Comparison of ENCODE assay signal across 24 cellular contexts in genomic region chr2:233769260-233769659, GRCh38. TPM values are rescaled to one million over a fixed set of nuclear protein-coding genes. Genes with fewer than 3 reads are reported as not detected.
DNase-seq lines count a peak whose midpoint lies in the region; ATAC-seq, FAIRE-seq and TF ChIP-seq lines count a peak whose summit lies in the region.
"Had no signal": no experiment of that assay in that cellular context is flagged by ENCODE, and none has a peak within 500 bp of the region (broad histone marks: within the 10 kb centered on the region; RNA-seq: fewer than 3 reads in every experiment).

No MANE protein-coding gene starts in this region.

- H2BK120ac ChIP-seq in IMR-90 (ENCODE audit: low read depth, low read length): no peak overlapping the region
- H2BK120ac ChIP-seq in H1 (replicated peaks; ENCODE audit: low read depth, low read length): no peak overlapping the region

- intact Hi-C loops in IMR-90 (cut with micrococcal nuclease): no loop called here

- WGBS in IMR-90 (ENCODE audit: extremely low coverage in 2 of 2, insufficient read length in 1 of 2), 2 experiments: 76% methylated on average over 6 of the region's 9 CpGs; no CpG with 5 or more reads in 1 of the 2 experiments
- WGBS in H1 (ENCODE audit: extremely low coverage in 1 of 2, insufficient coverage in 1 of 2, insufficient read length in 1 of 2, insufficient replicate concordance in 2 of 2, low coverage in 1 of 2, low lambda C conversion rate in 2 of 2, missing lambda C conversion rate in 1 of 2), 2 experiments: 94% methylated on average over 9 of the region's 9 CpGs; no CpG with 5 or more reads in 1 of the 2 experiments

- peaks cover 5% of the 10 kb centered on the region for H3K9me3 Mint-ChIP-seq in neural crest cell
- H3K9me3 Mint-ChIP-seq: CD4-positive, alpha-beta T cell had no signal

- peaks cover 2% of the 10 kb centered on the region; the same call in 1 of the 2 replicates for H3K23me2 ChIP-seq in H1 (ENCODE audit: low read depth, low read length)

- CTCF ChIA-PET in IMR-90 (lab: Yijun Ruan, JAX): no interaction called here
- CTCF ChIA-PET in H1 (lab: Charles Lee; ENCODE audit: partially characterized antibody): interaction anchor here (0.6 to 1.1 kb wide), 2 partner anchors 27 to 29 kb away, joined by 3 to 5 read pairs; no protein-coding TSS in a partner anchor

- H3K27me3 Mint-ChIP-seq in neural crest cell (ENCODE audit: low read depth): no peaks in the 10 kb centered on the region
- peaks cover 50% of the 10 kb centered on the region for H3K27me3 Mint-ChIP-seq in T-helper 17 cell

- no peak for TF ChIP-seq POLR2A in IMR-90 (IDR thresholded peaks at IDR 0.05; ENCODE audit: low read depth, low read length)
- TF ChIP-seq POLR2A in H1 (IDR thresholded peaks at IDR 0.05; ENCODE audit: control extremely low read depth in 1 of 2, low read depth in 2 of 2, low read length in 2 of 2): no peak

- H2BK5ac ChIP-seq in IMR-90 (ENCODE audit: low read depth, low read length, poor library complexity, severe bottlenecking) (no peak overlapping the region), H1 (ENCODE audit: low read depth, low read length) (peak overlapping the region; percentile 63; the same call in 1 of the 2 replicates)

- H3K27ac Mint-ChIP-seq in neural crest cell (ENCODE audit: unreplicated experiment) (peak overlapping the region; percentile 70), T-helper 17 cell (no peak overlapping the region)
- H3K27ac Mint-ChIP-seq: CD4-positive, alpha-beta T cell; CD8-positive, alpha-beta T cell had no signal

- H3K79me2 ChIP-seq in H1 (ENCODE audit: control insufficient read depth in 1 of 2, insufficient read depth in 2 of 2, low read length in 2 of 2): no peaks in the 10 kb centered on the region

- in situ Hi-C loops in IMR-90 (cut with MboI; ENCODE audit: low sequenced_read_pairs): no loop called here

- H3K23ac ChIP-seq in IMR-90 (ENCODE audit: low read depth, low read length) (no peak overlapping the region), H1 (ENCODE audit: insufficient read length) (no peak overlapping the region)

- BruUV-seq in IMR-90 (replicated peaks; lab: Mats Ljungman, UMichigan): no TSS peak

- FAIRE-seq in H1 (lab: Jason Lieb, UNC): no peak
- FAIRE-seq: A204.1, D721Med, G401.6, GM12891 had no signal

- no peak overlapping the region for H3K9ac ChIP-seq in IMR-90 (ENCODE audit: low read depth, low read length)
- no peak overlapping the region for H3K9ac ChIP-seq in H1 (replicated peaks in 1 of 4; ENCODE audit: extremely low read depth in 1 of 4, low read depth in 3 of 4, low read length in 3 of 4)
- H3K9ac ChIP-seq: BLaER1 had no signal

- H3K56ac ChIP-seq in IMR-90 (ENCODE audit: extremely low read depth, insufficient read depth, low read length) (no peak overlapping the region), H1 (replicated peaks; ENCODE audit: insufficient read length, low read depth, low read length) (no peak overlapping the region)

- no peak for TF ChIP-seq RAD21 in IMR-90 (IDR thresholded peaks at IDR 0.05; ENCODE audit: low read length)
- TF ChIP-seq RAD21 in H1 (IDR thresholded peaks at IDR 0.05 in 1 of 2, conservative IDR thresholded peaks at IDR 0.05 in 1 of 2; ENCODE audit: low read depth in 2 of 2, low read length in 2 of 2): no peak

- no peak for ATAC-seq in IMR-90 (ENCODE audit: low read depth)
- ATAC-seq in T-helper 17 cell: no peak
- ATAC-seq in GM19452 (IDR thresholded peaks at IDR 0.05; ENCODE audit: unreplicated experiment): no peak
- ATAC-seq: CD8-positive, alpha-beta T cell had no signal

- H3K9me1 ChIP-seq in IMR-90 (ENCODE audit: insufficient read depth, low read length): 0 out of 2 replicates have a peak, but pooled peaks cover 5% of the 10 kb centered on the region

- H3K9me3 ChIP-seq in IMR-90 (ENCODE audit: control insufficient read depth, insufficient read depth, low read length) (no peaks in the 10 kb centered on the region), H1 (ENCODE audit: insufficient read depth in 2 of 2, low read depth in 1 of 2, low read length in 1 of 2) (peaks cover 3 to 4% of the 10 kb centered on the region in 2 experiments; a peak in 1 of 4 replicates), T-helper 17 cell (ENCODE audit: control insufficient read depth, low read length, poor library complexity, severe bottlenecking) (no peaks in the 10 kb centered on the region)
- H3K9me3 ChIP-seq: BE2C, BLaER1, Caco-2 had no signal

- H3K4me3 ChIP-seq in IMR-90 (ENCODE audit: insufficient read depth, low read depth, low read length) (no peak overlapping the region), H1 (ENCODE audit: extremely low read depth in 1 of 4, insufficient read depth in 2 of 4, low read depth in 3 of 4, low read length in 4 of 4) (no peak overlapping the region)
- H3K4me3 ChIP-seq: BLaER1 had no signal

- no peak overlapping the region for H2BK20ac ChIP-seq in IMR-90 (ENCODE audit: low read depth, low read length)
- 0 out of 2 replicates have a peak overlapping the region, but pooled peaks have one; percentile 56 for H2BK20ac ChIP-seq in H1 (ENCODE audit: low read length)

- H4K8ac ChIP-seq in IMR-90 (ENCODE audit: low read depth in 2 of 2, low read length in 2 of 2) (no peak overlapping the region), H1 (ENCODE audit: extremely low read depth, insufficient read depth, low read length) (no peak overlapping the region)

- TF ChIP-seq EP300 in H1 (IDR thresholded peaks at IDR 0.05; ENCODE audit: borderline replicate concordance in 1 of 2, low read depth in 2 of 2, low read length in 2 of 2): no peak

- POLR2A ChIA-PET in IMR-90 (lab: Charles Lee; ENCODE audit: unreplicated experiment): no interaction called here
- POLR2A ChIA-PET in H1 (lab: Charles Lee; ENCODE audit: partially characterized antibody): no interaction called here

- H2BK15ac ChIP-seq in IMR-90 (ENCODE audit: low read depth, low read length) (no peak overlapping the region), H1 (ENCODE audit: low read length) (no peak overlapping the region)

- H3K4me1 ChIP-seq in IMR-90 (ENCODE audit: control insufficient read depth, insufficient read depth, low read length) (peaks cover 6% of the 10 kb centered on the region), H1 (replicated peaks in 1 of 4; ENCODE audit: control insufficient read depth in 3 of 4, insufficient read depth in 4 of 4, low read length in 3 of 4) (no peaks in the 10 kb centered on the region; a peak in 1 of 7 replicates)
- H3K4me1 ChIP-seq: BE2C, BLaER1, Caco-2 had no signal

- H3K18ac ChIP-seq in IMR-90 (ENCODE audit: low read depth, low read length): no peak overlapping the region
- H3K18ac ChIP-seq in H1 (ENCODE audit: extremely low read depth, low read length): no peak overlapping the region

- H2BK12ac ChIP-seq in H1 (ENCODE audit: low read depth, low read length): no peak overlapping the region

- H3K4ac ChIP-seq in IMR-90 (ENCODE audit: low read depth, low read length) (no peak overlapping the region), H1 (replicated peaks; ENCODE audit: insufficient read length, low read depth, low read length) (no peak overlapping the region)

- H2AK9ac ChIP-seq in IMR-90 (replicated peaks; ENCODE audit: low read depth, low read length, poor library complexity): peak overlapping the region; percentile 66

- H3K14ac ChIP-seq in IMR-90 (replicated peaks; ENCODE audit: low read depth, low read length): no peak overlapping the region
- H3K14ac ChIP-seq in H1 (ENCODE audit: insufficient read length): no peak overlapping the region

- no peaks in the 10 kb centered on the region for H3K27me3 ChIP-seq in IMR-90 (ENCODE audit: control insufficient read depth, insufficient read depth, low read length)
- no peaks in the 10 kb centered on the region for H3K27me3 ChIP-seq in H1 (replicated peaks in 1 of 4; ENCODE audit: control insufficient read depth in 3 of 4, extremely low read depth in 1 of 4, insufficient read depth in 3 of 4, low read length in 3 of 4)
- H3K27me3 ChIP-seq: BLaER1 had no signal

- H3K4me3 Mint-ChIP-seq in neural crest cell (no peak overlapping the region), T-helper 17 cell (no peak overlapping the region)
- H3K4me3 Mint-ChIP-seq: CD4-positive, alpha-beta T cell; CD8-positive, alpha-beta T cell had no signal

- H3K27ac ChIP-seq in IMR-90 (ENCODE audit: insufficient read depth, low read length) (no peak overlapping the region), H1 (ENCODE audit: low read depth, low read length) (no peak overlapping the region)
- H3K27ac ChIP-seq: BLaER1, C4-2B had no signal

- H3K4me1 Mint-ChIP-seq in neural crest cell (peaks cover 16% of the 10 kb centered on the region), T-helper 17 cell (no peaks in the 10 kb centered on the region)

- H3K36me3 ChIP-seq in IMR-90 (ENCODE audit: control insufficient read depth, insufficient read depth, low read length) (no peaks in the 10 kb centered on the region), H1 (ENCODE audit: control insufficient read depth in 2 of 4, insufficient read depth in 4 of 4, low read length in 3 of 4) (no peaks in the 10 kb centered on the region)
- H3K36me3 ChIP-seq: BE2C, BLaER1 had no signal

- no peak overlapping the region for H2AK5ac ChIP-seq in IMR-90 (ENCODE audit: low read depth, low read length)
- H2AK5ac ChIP-seq in H1 (ENCODE audit: low read depth, low read length): no peak overlapping the region

- H2AFZ ChIP-seq in IMR-90 (replicated peaks; ENCODE audit: low read length, poor library complexity): no peak overlapping the region
- H2AFZ ChIP-seq in H1 (ENCODE audit: low read length): no peak overlapping the region

- TF ChIP-seq CTCF in IMR-90 (conservative IDR thresholded peaks at IDR 0.05; ENCODE audit: low read depth, low read length): no peak
- no peak for TF ChIP-seq CTCF in H1 (IDR thresholded peaks at IDR 0.05; ENCODE audit: control extremely low read depth in 1 of 3, insufficient read depth in 1 of 3, low read depth in 1 of 3, low read length in 3 of 3)
- no peak for TF ChIP-seq CTCF in neural crest cell (conservative IDR thresholded peaks at IDR 0.05)

- H3K36me3 Mint-ChIP-seq in neural crest cell (ENCODE audit: low read depth) (peaks cover 2% of the 10 kb centered on the region), T-helper 17 cell (ENCODE audit: low read depth) (peaks cover 4% of the 10 kb centered on the region)
- H3K36me3 Mint-ChIP-seq: CD8-positive, alpha-beta T cell had no signal

- no peak overlapping the region for H3K4me2 ChIP-seq in IMR-90 (ENCODE audit: low read depth, low read length)
- H3K4me2 ChIP-seq in H1 (ENCODE audit: insufficient read depth in 1 of 2, low read depth in 2 of 2, low read length in 2 of 2): no peak overlapping the region
- H3K4me2 ChIP-seq: BLaER1 had no signal

- no peak overlapping the region for H4K5ac ChIP-seq in IMR-90 (ENCODE audit: low read depth, low read length)
- no peak overlapping the region for H4K5ac ChIP-seq in H1 (ENCODE audit: insufficient read length, low read depth, low read length)

- H3K79me1 ChIP-seq in IMR-90 (ENCODE audit: low read depth in 1 of 2, low read length in 2 of 2): no peaks in the 10 kb centered on the region
- H3K79me1 ChIP-seq in H1 (ENCODE audit: low read depth, low read length): no peaks in the 10 kb centered on the region

- DNase-seq in IMR-90 (no peak), H1 (ENCODE audit: low read depth in 1 of 2, low spot score in 2 of 2) (no peak), neural crest cell (ENCODE audit: low read depth, low spot score) (no peak), T-helper 17 cell (no peak), epidermal melanocyte (ENCODE audit: insufficient read length, low spot score) (no peak)
- DNase-seq in effector CD4-positive, alpha-beta T cell: no peak
- DNase-seq: 8988T; ACHN; BE2C; Caco-2; Calu3; CD4-positive, alpha-beta T cell; CD8-positive, alpha-beta T cell; DMS79 treated with DMSO at 0.1 percent for 48 hours; GF-D8 had no signal

- H4K91ac ChIP-seq in IMR-90 (ENCODE audit: insufficient read depth, low read depth, low read length) (no peak overlapping the region), H1 (replicated peaks; ENCODE audit: insufficient read length, low read length) (peak overlapping the region; percentile 17)

- H4K20me1 ChIP-seq in IMR-90 (ENCODE audit: insufficient read depth, low read length) (no peaks in the 10 kb centered on the region), H1 (replicated peaks in 1 of 2; ENCODE audit: control insufficient read depth in 1 of 2, insufficient read depth in 2 of 2, low read length in 2 of 2) (no peaks in the 10 kb centered on the region)
- H4K20me1 ChIP-seq: BLaER1 had no signal

- dilution Hi-C loops in IMR-90 (cut with HindIII; ENCODE audit: low sequenced_read_pairs, unreplicated experiment): no loop called here

RNA-seq across cellular contexts. Expression of gene MROH2A, which starts 8.9 kb away (rescaled TPM):
- total RNA-seq in IMR-90 (2012; rRNA removed) (not detected in 2 replicates), neural crest cell (not detected in 2 replicates), T-helper 17 cell (not detected)
- polyA plus RNA-seq in IMR-90 (2012; rRNA removed) (not detected in 2 replicates), H1 (2011; rRNA removed) (not detected in 2 replicates)
- not detected in 2 replicates for polyA plus RNA-seq in IMR-90 (2012; cell fraction: cytosol; rRNA removed)
- polyA plus RNA-seq in IMR-90 (2012; cell fraction: nucleus; rRNA removed; ENCODE audit: low replicate concordance): not detected in 2 replicates
- not detected in 2 replicates for total RNA-seq in H1 (2021; fragmentation: NEBNext Ultra II Directional; extraction: Animal tissue kit (Norgen Biotek cat#: 25700))
- polyA plus RNA-seq in H1 (2011; cell fraction: cytosol; rRNA removed): not detected
- polyA plus RNA-seq in H1 (2011; cell fraction: nucleus; rRNA removed): not detected
- polyA plus RNA-seq in H1 (2012, experiment 1 of 2): not detected in 4 replicates
- polyA plus RNA-seq in H1 (2012, experiment 2 of 2): not detected
- polyA plus RNA-seq in H1 (2013, experiment 1 of 2): not detected
- not detected for polyA plus RNA-seq in H1 (2013, experiment 2 of 2)
- polyA minus RNA-seq in H1 (2011; rRNA and poly(A)+ RNA removed): not detected in 2 replicates
- polyA minus RNA-seq in H1 (2011; cell fraction: cytosol; rRNA and poly(A)+ RNA removed): not detected
- not detected for polyA minus RNA-seq in H1 (2011; cell fraction: nucleus; rRNA and poly(A)+ RNA removed)
- total RNA-seq: Caco-2; CD4-positive, alpha-beta T cell; CD8-positive, alpha-beta T cell had no signal
- polyA plus RNA-seq: AG04450 had no signal

RNA-seq across cellular contexts. Expression of gene UGT1A1, which starts 9.2 kb away (rescaled TPM):
- total RNA-seq in IMR-90 (2012; rRNA removed) (not detected in 2 replicates), neural crest cell (not detected in 2 replicates), T-helper 17 cell (not detected)
- polyA plus RNA-seq in IMR-90 (2012; rRNA removed) (not detected in 2 replicates), H1 (2011; rRNA removed) (not detected in 2 replicates)
- not detected in 2 replicates for polyA plus RNA-seq in IMR-90 (2012; cell fraction: cytosol; rRNA removed)
- polyA plus RNA-seq in IMR-90 (2012; cell fraction: nucleus; rRNA removed; ENCODE audit: low replicate concordance): not detected in 2 replicates
- total RNA-seq in H1 (2021; fragmentation: NEBNext Ultra II Directional; extraction: Animal tissue kit (Norgen Biotek cat#: 25700)): not detected in 2 replicates
- not detected for polyA plus RNA-seq in H1 (2011; cell fraction: cytosol; rRNA removed)
- 0.07 TPM for polyA plus RNA-seq in H1 (2011; cell fraction: nucleus; rRNA removed)
- polyA plus RNA-seq in H1 (2012, experiment 1 of 2): not detected in 4 replicates
- not detected for polyA plus RNA-seq in H1 (2012, experiment 2 of 2)
- polyA plus RNA-seq in H1 (2013, experiment 1 of 2): not detected
- polyA plus RNA-seq in H1 (2013, experiment 2 of 2): not detected
- not detected in 2 replicates for polyA minus RNA-seq in H1 (2011; rRNA and poly(A)+ RNA removed)
- polyA minus RNA-seq in H1 (2011; cell fraction: cytosol; rRNA and poly(A)+ RNA removed): not detected
- not detected for polyA minus RNA-seq in H1 (2011; cell fraction: nucleus; rRNA and poly(A)+ RNA removed)
- total RNA-seq: A673; CD4-positive, alpha-beta T cell; CD8-positive, alpha-beta T cell had no signal
- polyA plus RNA-seq: AG04450 had no signal

RNA-seq across cellular contexts. Expression of gene UGT1A3, which starts 40.4 kb away (rescaled TPM):
- total RNA-seq in IMR-90 (2012; rRNA removed) (not detected in 2 replicates), neural crest cell (not detected in 2 replicates), T-helper 17 cell (not detected)
- polyA plus RNA-seq in IMR-90 (2012; rRNA removed) (not detected in 2 replicates), H1 (2011; rRNA removed) (not detected in 2 replicates)
- not detected in 2 replicates for polyA plus RNA-seq in IMR-90 (2012; cell fraction: cytosol; rRNA removed)
- polyA plus RNA-seq in IMR-90 (2012; cell fraction: nucleus; rRNA removed; ENCODE audit: low replicate concordance): not detected in 2 replicates
- total RNA-seq in H1 (2021; fragmentation: NEBNext Ultra II Directional; extraction: Animal tissue kit (Norgen Biotek cat#: 25700)): not detected in 2 replicates
- not detected for polyA plus RNA-seq in H1 (2011; cell fraction: cytosol; rRNA removed)
- polyA plus RNA-seq in H1 (2011; cell fraction: nucleus; rRNA removed): not detected
- polyA plus RNA-seq in H1 (2012, experiment 1 of 2): not detected in 4 replicates
- polyA plus RNA-seq in H1 (2012, experiment 2 of 2): not detected
- polyA plus RNA-seq in H1 (2013, experiment 1 of 2): not detected
- not detected for polyA plus RNA-seq in H1 (2013, experiment 2 of 2)
- polyA minus RNA-seq in H1 (2011; rRNA and poly(A)+ RNA removed): not detected in 2 replicates
- polyA minus RNA-seq in H1 (2011; cell fraction: cytosol; rRNA and poly(A)+ RNA removed): not detected
- not detected for polyA minus RNA-seq in H1 (2011; cell fraction: nucleus; rRNA and poly(A)+ RNA removed)
- total RNA-seq: A673; CD4-positive, alpha-beta T cell; CD8-positive, alpha-beta T cell had no signal
- polyA plus RNA-seq: AG04450 had no signal

RNA-seq across cellular contexts. Expression of gene UGT1A4, which starts 50.7 kb away (rescaled TPM):
- total RNA-seq in IMR-90 (2012; rRNA removed): not detected in 2 replicates
- polyA plus RNA-seq in IMR-90 (2012; rRNA removed): not detected in 2 replicates
- not detected in 2 replicates for polyA plus RNA-seq in IMR-90 (2012; cell fraction: cytosol; rRNA removed)
- not detected in 2 replicates for polyA plus RNA-seq in IMR-90 (2012; cell fraction: nucleus; rRNA removed; ENCODE audit: low replicate concordance)
- not detected in 2 replicates for total RNA-seq in H1 (2021; fragmentation: NEBNext Ultra II Directional; extraction: Animal tissue kit (Norgen Biotek cat#: 25700))
- not detected in 2 replicates for polyA plus RNA-seq in H1 (2011; rRNA removed)
- polyA plus RNA-seq in H1 (2011; cell fraction: cytosol; rRNA removed): not detected
- polyA plus RNA-seq in H1 (2011; cell fraction: nucleus; rRNA removed): 0.04 TPM
- not detected in 4 replicates for polyA plus RNA-seq in H1 (2012, experiment 1 of 2)
- polyA plus RNA-seq in H1 (2012, experiment 2 of 2): not detected
- not detected for polyA plus RNA-seq in H1 (2013, experiment 1 of 2)
- polyA plus RNA-seq in H1 (2013, experiment 2 of 2): not detected
- not detected in 2 replicates for polyA minus RNA-seq in H1 (2011; rRNA and poly(A)+ RNA removed)
- polyA minus RNA-seq in H1 (2011; cell fraction: cytosol; rRNA and poly(A)+ RNA removed): not detected
- polyA minus RNA-seq in H1 (2011; cell fraction: nucleus; rRNA and poly(A)+ RNA removed): not detected
- total RNA-seq in neural crest cell: not detected in 2 replicates
- not detected for total RNA-seq in T-helper 17 cell
- total RNA-seq: CD4-positive, alpha-beta T cell; CD8-positive, alpha-beta T cell had no signal
- polyA plus RNA-seq: AG04450 had no signal

RNA-seq across cellular contexts. Expression of gene UGT1A5, which starts 56.6 kb away (rescaled TPM):
- not detected in 2 replicates for total RNA-seq in IMR-90 (2012; rRNA removed)
- not detected in 2 replicates for polyA plus RNA-seq in IMR-90 (2012; rRNA removed)
- not detected in 2 replicates for polyA plus RNA-seq in IMR-90 (2012; cell fraction: cytosol; rRNA removed)
- polyA plus RNA-seq in IMR-90 (2012; cell fraction: nucleus; rRNA removed; ENCODE audit: low replicate concordance): not detected in 2 replicates
- total RNA-seq in H1 (2021; fragmentation: NEBNext Ultra II Directional; extraction: Animal tissue kit (Norgen Biotek cat#: 25700)): not detected in 2 replicates
- not detected in 2 replicates for polyA plus RNA-seq in H1 (2011; rRNA removed)
- polyA plus RNA-seq in H1 (2011; cell fraction: cytosol; rRNA removed): not detected
- polyA plus RNA-seq in H1 (2011; cell fraction: nucleus; rRNA removed): not detected
- not detected in 4 replicates for polyA plus RNA-seq in H1 (2012, experiment 1 of 2)
- polyA plus RNA-seq in H1 (2012, experiment 2 of 2): not detected
- not detected for polyA plus RNA-seq in H1 (2013, experiment 1 of 2)
- polyA plus RNA-seq in H1 (2013, experiment 2 of 2): not detected
- 0.06 TPM in 1 of 2 replicates, not detected in the other for polyA minus RNA-seq in H1 (2011; rRNA and poly(A)+ RNA removed)
- not detected for polyA minus RNA-seq in H1 (2011; cell fraction: cytosol; rRNA and poly(A)+ RNA removed)
- not detected for polyA minus RNA-seq in H1 (2011; cell fraction: nucleus; rRNA and poly(A)+ RNA removed)
- not detected in 2 replicates for total RNA-seq in neural crest cell
- not detected for total RNA-seq in T-helper 17 cell
- total RNA-seq: A673; CD4-positive, alpha-beta T cell; CD8-positive, alpha-beta T cell had no signal
- polyA plus RNA-seq: AG04450 had no signal
